In genomic region chrX:128518508-128518907, GRCh38 we compare ENCODE assay signal across 10 cellular contexts.
DNase-seq lines count a peak whose midpoint lies in the region; ATAC-seq, FAIRE-seq and TF ChIP-seq lines count a peak whose summit lies in the region.
"Had no signal": no experiment of that assay in that cellular context is flagged by ENCODE, and none has a peak within 500 bp of the region (broad histone marks: within the 10 kb centered on the region; RNA-seq: fewer than 3 reads in every experiment).

No MANE protein-coding gene starts in this region.

- no peak overlapping the region for H3K4me3 ChIP-seq in GM06990 (replicated peaks; ENCODE audit: low read depth, low read length)

- FAIRE-seq in RCC 7860 (lab: Jason Lieb, UNC): no peak
- FAIRE-seq: GM18507 had no signal

- ATAC-seq in HG02884 (IDR thresholded peaks at IDR 0.05; ENCODE audit: unreplicated experiment) (peak; percentile 62), HG02840 (IDR thresholded peaks at IDR 0.05; ENCODE audit: low FRiP score, unreplicated experiment) (no peak), HG02981 (IDR thresholded peaks at IDR 0.05; ENCODE audit: unreplicated experiment) (no peak)

- no peaks in the 10 kb centered on the region for H3K27me3 ChIP-seq in GM06990 (replicated peaks; ENCODE audit: control insufficient read depth, insufficient read depth, low read length)

- peak; percentile 44 for TF ChIP-seq CTCF in GM06990 (IDR thresholded peaks at IDR 0.05; ENCODE audit: insufficient read depth, low read length, poor library complexity, severe bottlenecking)

- DNase-seq in GM06990 (ENCODE audit: extremely low read depth, insufficient read length) (no peak), RCC 7860 (ENCODE audit: low spot score) (peak; percentile 4), iPS-NIHi7 (ENCODE audit: extremely low spot score) (peak; percentile 62), nucleus accumbens (lab: John Stamatoyannopoulos, UW) (no peak), germinal center (ENCODE audit: low spot score) (no peak)
- DNase-seq: activated T-cell treated with anti-CD3 and anti-CD28 coated beads, Interleukin-2, amount 50 U/mL, for 24 hours had no signal

- H3K36me3 ChIP-seq in GM06990 (ENCODE audit: control insufficient read depth, insufficient read depth, low read length): no peaks in the 10 kb centered on the region

Comparison
In these comparisons a context has a peak if more than half of its experiments do, and no peak if none do; other contexts are left out.
1. DNase-seq: peak in RCC 7860 (single experiment) and iPS-NIHi7 (single experiment); none in GM06990 (single experiment), nucleus accumbens (0 of 56) and germinal center (single experiment).